ENCODE assay signal across 13 cellular contexts in genomic region chr2:102226171-102226570, GRCh38. TPM values are rescaled to one million over a fixed set of nuclear protein-coding genes. Genes with fewer than 3 reads are reported as not detected.
A peak's percentile ranks its signal among the peaks of the same experiment; 100 is the strongest.
DNase-seq lines count a peak whose midpoint lies in the region; ATAC-seq and TF ChIP-seq lines count a peak whose summit lies in the region.
"Had no signal": no experiment of that assay in that cellular context is flagged by ENCODE, and none has a peak within 500 bp of the region (broad histone marks: within the 10 kb centered on the region; RNA-seq: fewer than 3 reads in every experiment).

No MANE protein-coding gene starts in this region.

- no peaks in the 10 kb centered on the region for H3K36me3 Mint-ChIP-seq in Caco-2 (ENCODE audit: insufficient read depth, unreplicated experiment)
- peaks cover 10% of the 10 kb centered on the region for H3K36me3 Mint-ChIP-seq in activated CD4-positive, alpha-beta memory T cell treated with anti-CD3 and anti-CD28 coated beads, Interleukin-2, amount 10 ng/mL, durations not matched to agents 7 days and 5 days (ENCODE audit: low read depth)

- H3K36me3 ChIP-seq in Caco-2 (ENCODE audit: control insufficient read depth, insufficient read depth, low read length) (no peaks in the 10 kb centered on the region), esophagus (ENCODE audit: control insufficient read depth in 2 of 2, insufficient read depth in 2 of 2, low read length in 1 of 2) (peaks cover 0 to 3% of the 10 kb centered on the region in 2 donors), gastrocnemius medialis (no peaks in the 10 kb centered on the region)
- H3K36me3 ChIP-seq in effector memory CD4-positive, alpha-beta T cell (ENCODE audit: control insufficient read depth, insufficient read depth, low read length): no peaks in the 10 kb centered on the region
- H3K36me3 ChIP-seq: MG63 had no signal

- H3K27me3 ChIP-seq in Caco-2 (replicated peaks; ENCODE audit: control insufficient read depth, insufficient read depth, low read length) (no peaks in the 10 kb centered on the region), esophagus (ENCODE audit: control insufficient read depth in 1 of 2, insufficient read depth in 2 of 2, low read length in 2 of 2) (no peaks in the 10 kb centered on the region), gastrocnemius medialis (no peaks in the 10 kb centered on the region)
- no peaks in the 10 kb centered on the region for H3K27me3 ChIP-seq in effector memory CD4-positive, alpha-beta T cell (replicated peaks; ENCODE audit: control insufficient read depth, insufficient read depth, low read length, poor library complexity, severe bottlenecking)
- H3K27me3 ChIP-seq: MG63 had no signal

- H3K9me3 ChIP-seq in Caco-2 (no peaks in the 10 kb centered on the region), esophagus (ENCODE audit: control insufficient read depth in 2 of 2, insufficient read depth in 1 of 2, low read depth in 1 of 2, low read length in 1 of 2) (no peaks in the 10 kb centered on the region), gastrocnemius medialis (no peaks in the 10 kb centered on the region)
- H3K9me3 ChIP-seq in effector memory CD4-positive, alpha-beta T cell (ENCODE audit: control insufficient read depth, low read length): no peaks in the 10 kb centered on the region
- H3K9me3 ChIP-seq: MG63 had no signal

- H3K27me3 Mint-ChIP-seq in Caco-2 (ENCODE audit: insufficient read depth, unreplicated experiment): no peaks in the 10 kb centered on the region
- H3K27me3 Mint-ChIP-seq in activated CD4-positive, alpha-beta memory T cell treated with anti-CD3 and anti-CD28 coated beads, Interleukin-2, amount 10 ng/mL, durations not matched to agents 7 days and 5 days: peaks cover 5% of the 10 kb centered on the region

- TF ChIP-seq POLR2A in gastrocnemius medialis (IDR thresholded peaks at IDR 0.05): no peak

- ATAC-seq in gastrocnemius medialis (no peak), GM19351 (IDR thresholded peaks at IDR 0.05; ENCODE audit: unreplicated experiment) (no peak)

- CTCF ChIA-PET in Caco-2 (lab: Charles Lee): no interaction called here
- CTCF ChIA-PET in activated CD4-positive, alpha-beta memory T cell treated with anti-CD3 and anti-CD28 coated beads, Interleukin-2, amount 10 ng/mL, durations not matched to agents 7 days and 5 days (lab: Charles Lee): interaction anchor here (0.8 to 1.0 kb wide), 2 partner anchors 13 to 14 kb away, joined by 4 to 5 read pairs; no protein-coding TSS in a partner anchor

- intact Hi-C loops in Caco-2 (cut with micrococcal nuclease; ENCODE audit: unreplicated experiment) (no loop called here), gastrocnemius medialis (cut with DNase I; ENCODE audit: low total_unique reads) (no loop called here)

- H3K4me1 ChIP-seq in Caco-2: peaks cover 20% of the 10 kb centered on the region
- H3K4me1 ChIP-seq in esophagus (ENCODE audit: control insufficient read depth in 2 of 2, insufficient read depth in 2 of 2, low read length in 1 of 2): peaks cover 0 to 3% of the 10 kb centered on the region in 2 donors
- peaks cover 20 to 38% of the 10 kb centered on the region in 2 donors for H3K4me1 ChIP-seq in gastrocnemius medialis
- H3K4me1 ChIP-seq in effector memory CD4-positive, alpha-beta T cell (ENCODE audit: control insufficient read depth, insufficient read depth, low read length, poor library complexity, severe bottlenecking): peaks cover 8% of the 10 kb centered on the region

- TF ChIP-seq CTCF in Caco-2 (IDR thresholded peaks at IDR 0.05; ENCODE audit: insufficient read depth in 1 of 2, low read depth in 1 of 2, low read length in 1 of 2, severe bottlenecking in 1 of 2, unreplicated experiment in 1 of 2) (no peak), gastrocnemius medialis (IDR thresholded peaks at IDR 0.05 in 4 of 5, conservative IDR thresholded peaks at IDR 0.05 in 1 of 5) (no peak)

- BruUV-seq in Caco-2 (replicated peaks; lab: Mats Ljungman, UMichigan): no TSS peak

- in situ Hi-C loops in gastrocnemius medialis (cut with MboI; ENCODE audit: low sequenced_read_pairs in 4 of 4): no loop called here

- POLR2A ChIA-PET in Caco-2 (lab: Charles Lee): no interaction called here
- POLR2A ChIA-PET in activated CD4-positive, alpha-beta memory T cell treated with anti-CD3 and anti-CD28 coated beads, Interleukin-2, amount 10 ng/mL, durations not matched to agents 7 days and 5 days (lab: Charles Lee): no interaction called here

- H3K9me3 Mint-ChIP-seq in Caco-2 (ENCODE audit: unreplicated experiment): peaks cover 16% of the 10 kb centered on the region
- H3K9me3 Mint-ChIP-seq in activated CD4-positive, alpha-beta memory T cell treated with anti-CD3 and anti-CD28 coated beads, Interleukin-2, amount 10 ng/mL, durations not matched to agents 7 days and 5 days: peaks cover 7% of the 10 kb centered on the region

- DNase-seq in Caco-2 (no peak), gastrocnemius medialis (no peak), HK-2 (ENCODE audit: unreplicated experiment) (no peak), DMS53 (lab: John Stamatoyannopoulos, UW) (no peak)
- no peak for DNase-seq in activated CD4-positive, alpha-beta memory T cell treated with anti-CD3 and anti-CD28 coated beads, Interleukin-2, amount 10 ng/mL, durations not matched to agents 7 days and 5 days
- no peak for DNase-seq in effector memory CD4-positive, alpha-beta T cell
- DNase-seq: activated T-cell treated with anti-CD3 and anti-CD28 coated beads for 4 hours, EL, MG63, NCI-H510A treated with DMSO at 0.1 percent for 48 hours, SW 1271 had no signal

- H3K27ac Mint-ChIP-seq in Caco-2 (ENCODE audit: unreplicated experiment): peak overlapping the region; percentile 7
- peak overlapping the region; percentile 69 for H3K27ac Mint-ChIP-seq in activated CD4-positive, alpha-beta memory T cell treated with anti-CD3 and anti-CD28 coated beads, Interleukin-2, amount 10 ng/mL, durations not matched to agents 7 days and 5 days

- H3K4me3 ChIP-seq in Caco-2 (ENCODE audit: low read depth, low read length): no peak overlapping the region
- H3K4me3 ChIP-seq in esophagus (ENCODE audit: low read depth in 1 of 2, low read length in 2 of 2): no peak overlapping the region
- no peak overlapping the region for H3K4me3 ChIP-seq in gastrocnemius medialis
- no peak overlapping the region for H3K4me3 ChIP-seq in effector memory CD4-positive, alpha-beta T cell (ENCODE audit: insufficient read depth, low read depth, low read length, poor library complexity, severe bottlenecking)
- H3K4me3 ChIP-seq: MG63 had no signal

- H3K27ac ChIP-seq in esophagus (ENCODE audit: low read depth in 2 of 2, low read length in 1 of 2) (peak overlapping the region; percentile 76 to 96), gastrocnemius medialis (peak overlapping the region; percentile 85 to 96 (median 92))
- no peak overlapping the region for H3K27ac ChIP-seq in effector memory CD4-positive, alpha-beta T cell (ENCODE audit: insufficient read depth, low read length, poor library complexity, severe bottlenecking)

- H3K4me1 Mint-ChIP-seq in Caco-2 (ENCODE audit: low read depth, unreplicated experiment): peaks cover 19% of the 10 kb centered on the region
- peaks cover 47% of the 10 kb centered on the region for H3K4me1 Mint-ChIP-seq in activated CD4-positive, alpha-beta memory T cell treated with anti-CD3 and anti-CD28 coated beads, Interleukin-2, amount 10 ng/mL, durations not matched to agents 7 days and 5 days

- WGBS in esophagus, 2 donors: 92 to 96% methylated on average over 6 of the region's 6 CpGs

- no peak overlapping the region for H3K4me3 Mint-ChIP-seq in Caco-2 (ENCODE audit: unreplicated experiment)
- no peak overlapping the region for H3K4me3 Mint-ChIP-seq in activated CD4-positive, alpha-beta memory T cell treated with anti-CD3 and anti-CD28 coated beads, Interleukin-2, amount 10 ng/mL, durations not matched to agents 7 days and 5 days

RNA-seq across cellular contexts. Expression of gene IL1RL2, which starts 39.3 kb away (rescaled TPM):
- total RNA-seq in Caco-2 (2022): not detected in 2 replicates
- total RNA-seq in activated CD4-positive, alpha-beta memory T cell treated with anti-CD3 and anti-CD28 coated beads, Interleukin-2, amount 10 ng/mL, durations not matched to agents 7 days and 5 days: not detected
- polyA plus RNA-seq in esophagus: 1 to 10 TPM; 5.0 to 6.1 TPM
- total RNA-seq in gastrocnemius medialis: under 1 TPM in 2 of 4 donors, not detected in 2; 0.35 to 0.49 TPM
